In the genomic region with DNA sequence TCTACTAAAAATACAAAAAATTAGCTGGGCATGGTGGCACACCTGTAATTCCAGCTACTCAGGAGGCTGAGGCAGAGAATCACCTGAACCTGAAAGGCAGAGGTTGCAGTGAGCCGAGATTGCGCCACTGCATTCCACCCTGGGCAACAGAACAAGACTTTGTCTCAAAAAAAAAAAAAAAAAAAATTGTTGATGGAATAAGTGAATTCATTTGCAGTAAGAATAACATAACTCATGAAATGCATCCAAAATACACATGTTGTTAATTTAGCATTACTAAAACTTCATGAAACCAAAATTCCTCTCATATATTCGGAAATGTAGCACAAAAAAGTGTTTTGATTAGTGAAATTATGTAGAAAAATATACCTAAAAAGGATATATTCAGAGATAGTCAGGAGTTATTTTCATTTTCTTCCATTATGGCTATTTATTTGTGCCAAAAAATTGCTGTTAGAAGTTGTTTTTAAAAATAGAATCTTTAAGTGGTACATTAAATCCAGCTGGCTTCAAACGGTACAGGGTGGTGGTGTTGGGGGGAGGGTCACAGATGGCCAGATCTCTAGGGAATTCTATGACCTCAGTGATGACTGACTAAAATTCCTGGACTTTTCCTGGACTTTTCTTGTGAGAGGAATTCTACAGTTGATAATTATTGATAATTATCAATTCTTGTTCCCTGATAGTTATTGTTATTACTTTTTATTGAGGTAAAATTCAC, we compare ENCODE assay signal across 16 cellular contexts.
DNase-seq lines count a peak whose midpoint lies in the region; FAIRE-seq and TF ChIP-seq lines count a peak whose summit lies in the region.
"Had no signal": no experiment of that assay in that cellular context is flagged by ENCODE, and none has a peak within 500 bp of the region (broad histone marks: within the 10 kb centered on the region; RNA-seq: fewer than 3 reads in every experiment).

No MANE protein-coding gene starts in this region.

- H3K4me1 ChIP-seq in astrocyte (ENCODE audit: insufficient read depth, low read length) (peaks cover 8% of the 10 kb centered on the region), stomach (no peaks in the 10 kb centered on the region), mesendoderm (ENCODE audit: control insufficient read depth, low read depth, low read length) (peaks cover 3% of the 10 kb centered on the region)
- H3K4me1 ChIP-seq: A549 had no signal

- H2AFZ ChIP-seq in astrocyte (ENCODE audit: low read depth, low read length), result no peak overlapping the region

- no peak overlapping the region for H3K18ac ChIP-seq in mesendoderm (ENCODE audit: low read length)

- H2BK15ac ChIP-seq in mesendoderm (replicated peaks; ENCODE audit: low read depth), result no peak overlapping the region

- peak overlapping the region; percentile 0 for H3K4me3 Mint-ChIP-seq in astrocyte (ENCODE audit: unreplicated experiment)
- H3K4me3 Mint-ChIP-seq: central memory CD8-positive, alpha-beta T cell had no signal

- no peaks in the 10 kb centered on the region for H3K27me3 ChIP-seq in astrocyte (ENCODE audit: insufficient read depth, low read length)
- no peaks in the 10 kb centered on the region for H3K27me3 ChIP-seq in stomach
- H3K27me3 ChIP-seq in mesendoderm (ENCODE audit: insufficient read depth, low read length, poor library complexity), result no peaks in the 10 kb centered on the region

- no peaks in the 10 kb centered on the region for H3K27me3 Mint-ChIP-seq in astrocyte (ENCODE audit: low read depth, unreplicated experiment)

- no peak overlapping the region for H3K4ac ChIP-seq in mesendoderm (ENCODE audit: low read depth, low read length)

- H3K36me3 Mint-ChIP-seq in astrocyte (ENCODE audit: low read depth, unreplicated experiment), result peaks cover 3% of the 10 kb centered on the region

- no peaks in the 10 kb centered on the region for H3K79me1 ChIP-seq in mesendoderm (ENCODE audit: low read length)

- H3K4me3 ChIP-seq in AG04449 (ENCODE audit: low read depth, low read length) (no peak overlapping the region), HFF-Myc (replicated peaks; ENCODE audit: low read depth, low read length) (no peak overlapping the region), astrocyte (ENCODE audit: insufficient read depth, low read depth, low read length) (no peak overlapping the region), foreskin fibroblast (ENCODE audit: low read depth in 1 of 2, low read length in 2 of 2) (no peak overlapping the region), stomach (no peak overlapping the region), mesendoderm (ENCODE audit: low read length) (no peak overlapping the region)
- H3K4me3 ChIP-seq: A549, K562 had no signal

- H3K79me2 ChIP-seq in astrocyte (ENCODE audit: insufficient read depth, low read length) (no peaks in the 10 kb centered on the region), mesendoderm (ENCODE audit: control insufficient read depth, insufficient read depth, low read length) (no peaks in the 10 kb centered on the region)

- H3K9me3 Mint-ChIP-seq in astrocyte (ENCODE audit: unreplicated experiment), result no peaks in the 10 kb centered on the region
- H3K9me3 Mint-ChIP-seq: central memory CD8-positive, alpha-beta T cell had no signal

- peaks cover 25% of the 10 kb centered on the region for H3K4me1 Mint-ChIP-seq in astrocyte (ENCODE audit: low read depth, unreplicated experiment)
- H3K4me1 Mint-ChIP-seq: central memory CD8-positive, alpha-beta T cell had no signal

- no peak overlapping the region for H2AK5ac ChIP-seq in mesendoderm (ENCODE audit: low read length)

- no peak for TF ChIP-seq POLR2A in stomach (IDR thresholded peaks at IDR 0.05)

- H2BK120ac ChIP-seq in mesendoderm (ENCODE audit: low read depth, low read length), result no peak overlapping the region

- H3K27ac ChIP-seq in astrocyte (ENCODE audit: low read depth, low read length) (no peak overlapping the region), stomach (no peak overlapping the region), mesendoderm (ENCODE audit: low read depth, low read length) (no peak overlapping the region)
- H3K27ac ChIP-seq: A549 had no signal

- H4K20me1 ChIP-seq in astrocyte (ENCODE audit: insufficient read depth, low read length), result no peaks in the 10 kb centered on the region

- DNase-seq in AG04449 (ENCODE audit: low read depth, low spot score) (peak; percentile 41), HFF-Myc (ENCODE audit: extremely low read depth, low read depth) (peak; percentile 65), astrocyte (ENCODE audit: low read depth) (peak; percentile 12), foreskin fibroblast (peak; percentile 66 to 86), HK-2 (ENCODE audit: unreplicated experiment) (no peak), stomach (no peak), mesendoderm (no peak)
- DNase-seq in activated CD4-positive, CD25-positive, alpha-beta regulatory T cell treated with anti-CD3 and anti-CD28 coated beads, Interleukin-2, amount 50 U/mL, for 72 hours, result no peak
- DNase-seq: activated naive CD4-positive, alpha-beta T cell; DMS79; erythroblast; NCI-H1436; stimulated activated CD4-positive, alpha-beta T cell treated with anti-CD3 and anti-CD28 coated beads, Interleukin-12 subunit alpha, Interleukin-12 subunit beta, amount 100 ng/mL, for 4 hours had no signal

- 66 to 85% (median 76%) methylated on average over 4 of the region's 4 CpGs for WGBS in stomach, 5 donors
- no CpG with 5 or more reads among the region's 4 CpGs for WGBS in mesendoderm (ENCODE audit: extremely low coverage, insufficient coverage, low lambda C conversion rate)

- no peak overlapping the region for H4K8ac ChIP-seq in mesendoderm (ENCODE audit: low read depth, low read length)

- TF ChIP-seq EP300 in stomach (IDR thresholded peaks at IDR 0.05), result no peak

- peak overlapping the region; percentile 40 for H3K4me2 ChIP-seq in astrocyte (ENCODE audit: low read length)
- no peak overlapping the region for H3K4me2 ChIP-seq in mesendoderm (ENCODE audit: low read length)
- H3K4me2 ChIP-seq: A549 had no signal

- intact Hi-C loops in stomach (cut with DNase I; ENCODE audit: low total_unique reads), result no loop called here

- H2BK5ac ChIP-seq in mesendoderm (ENCODE audit: low read length), result no peak overlapping the region

- no peak overlapping the region for H3K9ac ChIP-seq in astrocyte (ENCODE audit: low read length)
- no peak overlapping the region for H3K9ac ChIP-seq in mesendoderm (ENCODE audit: low read length)

- H3K23ac ChIP-seq in mesendoderm (ENCODE audit: low read length), result no peak overlapping the region

- H3K27ac Mint-ChIP-seq in astrocyte (ENCODE audit: unreplicated experiment), result peak overlapping the region; percentile 48

- FAIRE-seq in astrocyte (lab: Jason Lieb, UNC), result no peak
- FAIRE-seq: A549, K562 had no signal

- no peak overlapping the region for H4K5ac ChIP-seq in mesendoderm (ENCODE audit: low read length)

- no peak overlapping the region for H3K56ac ChIP-seq in mesendoderm (ENCODE audit: low read length)

- POLR2A ChIA-PET in AG04449 (lab: Yijun Ruan, JAX), result no interaction called here

- no peak for TF ChIP-seq CTCF in AG04449 (IDR thresholded peaks at IDR 0.05; ENCODE audit: insufficient read depth, low read length, missing control alignments)
- no peak for TF ChIP-seq CTCF in HFF-Myc (IDR thresholded peaks at IDR 0.05; ENCODE audit: low read depth, low read length, missing control alignments)
- TF ChIP-seq CTCF in astrocyte (IDR thresholded peaks at IDR 0.05; ENCODE audit: insufficient read depth, low read depth, low read length), result no peak
- no peak for TF ChIP-seq CTCF in foreskin fibroblast (IDR thresholded peaks at IDR 0.05; ENCODE audit: low read depth, low read length)
- TF ChIP-seq CTCF in stomach (IDR thresholded peaks at IDR 0.05), result no peak

- H3K36me3 ChIP-seq in astrocyte (ENCODE audit: insufficient read depth, low read length) (no peaks in the 10 kb centered on the region), stomach (no peaks in the 10 kb centered on the region), mesendoderm (ENCODE audit: control insufficient read depth, insufficient read depth, low read length) (no peaks in the 10 kb centered on the region)

- no peaks in the 10 kb centered on the region for H3K9me3 ChIP-seq in astrocyte (ENCODE audit: insufficient read depth, low read depth, low read length)
- peaks cover 0 to 12% (median 5%) of the 10 kb centered on the region in 4 donors for H3K9me3 ChIP-seq in stomach

- CTCF ChIA-PET in AG04449 (lab: Yijun Ruan, JAX), result no interaction called here

Comparison
In these comparisons a context has a peak if more than half of its experiments do, and no peak if none do; other contexts are left out.
1. DNase-seq: peak in AG04449 (single experiment), HFF-Myc (single experiment), astrocyte (single experiment) and foreskin fibroblast (2 of 2); none in HK-2 (single experiment), activated CD4-positive, CD25-positive, alpha-beta regulatory T cell treated with anti-CD3 and anti-CD28 coated beads, Interleukin-2, amount 50 U/mL, for 72 hours (single experiment), stomach (single experiment) and mesendoderm (single experiment).